ENCODE assay signal across 10 cellular contexts in the genomic region with DNA sequence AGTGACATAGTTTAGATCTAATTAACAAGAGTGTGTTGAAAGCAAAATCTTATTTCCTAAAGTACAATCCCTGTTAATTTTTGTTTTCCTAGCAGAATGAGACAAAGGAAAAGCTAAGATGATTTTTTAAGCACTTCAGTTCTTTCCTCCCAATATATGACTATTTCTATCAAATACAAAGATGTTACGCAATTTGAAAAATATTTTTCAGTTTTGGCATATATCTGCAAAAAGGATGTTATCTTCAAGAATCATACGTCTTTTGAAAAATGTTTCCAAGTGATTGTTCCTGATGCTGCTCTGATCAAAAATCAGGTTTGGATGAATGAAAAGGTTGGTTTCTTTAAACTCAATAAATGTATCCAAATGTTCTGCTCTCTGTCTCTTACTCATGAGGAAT.
"Had no signal": no experiment of that assay in that cellular context is flagged by ENCODE, and none has a peak within 500 bp of the region (broad histone marks: within the 10 kb centered on the region; RNA-seq: fewer than 3 reads in every experiment).

No MANE protein-coding gene starts in this region.

- H3K27ac ChIP-seq: GM23248 had no signal

- H3K9me3 ChIP-seq: HAP-1 had no signal

- H3K36me3 ChIP-seq: HAP-1 had no signal

- ATAC-seq: GM23338, HCT116 had no signal

- H3K9ac ChIP-seq: GM23248 had no signal

- H3K4me3 ChIP-seq: GM23248, GM23338, HAP-1 had no signal

- H3K4me2 ChIP-seq: GM23338 had no signal

- DNase-seq: GM23248, GOT3, H7, H9, HCEC 1CT, HFFc6 had no signal

- H3K4me1 ChIP-seq: HAP-1 had no signal

- H2AFZ ChIP-seq: GM23248 had no signal

- FAIRE-seq: H54 had no signal
